Comparison of ENCODE assay signal across 18 cellular contexts in genomic region chr12:91460457-91460856, GRCh38.
"Had no signal": no experiment of that assay in that cellular context is flagged by ENCODE, and none has a peak within 500 bp of the region (broad histone marks: within the 10 kb centered on the region; RNA-seq: fewer than 3 reads in every experiment).

No MANE protein-coding gene starts in this region.

- H3K27me3 ChIP-seq: body of pancreas, dorsolateral prefrontal cortex, ovary, tibial artery had no signal

- H3K36me3 ChIP-seq: ovary, tibial artery had no signal

- H3K27ac ChIP-seq: body of pancreas, dorsolateral prefrontal cortex, ovary, psoas muscle, tibial artery had no signal

- DNase-seq: activated CD4-positive, alpha-beta T cell treated with anti-CD3 and anti-CD28 coated beads for 36 hours; activated CD4-positive, alpha-beta T cell treated with anti-CD3 and anti-CD28 coated beads, Interleukin-2, amount 50 U/mL, for 48 hours; activated gamma-delta T cell; amygdala; body of pancreas; caudate nucleus; dorsolateral prefrontal cortex; foreskin fibroblast; mesenchymal stem cell; naive thymus-derived CD4-positive, alpha-beta T cell; ovary; psoas muscle; right cardiac atrium; stimulated activated naive CD8-positive, alpha-beta T cell treated with anti-CD3 and anti-CD28 coated beads, Interleukin-15, Interleukin-2, amounts not matched to agents 100 U/mL and 50 U/mL, for 24 hours; substantia nigra; tibial artery had no signal

- ATAC-seq: activated CD4-positive, alpha-beta T cell treated with anti-CD3 and anti-CD28 coated beads for 36 hours; body of pancreas; naive thymus-derived CD4-positive, alpha-beta T cell; psoas muscle; right cardiac atrium; stimulated activated naive CD8-positive, alpha-beta T cell treated with anti-CD3 and anti-CD28 coated beads, Interleukin-15, Interleukin-2, amounts not matched to agents 100 U/mL and 50 U/mL, for 24 hours; WTC11 had no signal

- H3K4me3 ChIP-seq: body of pancreas, dorsolateral prefrontal cortex, ovary, psoas muscle, tibial artery had no signal

- H3K4me1 ChIP-seq: body of pancreas, psoas muscle, tibial artery had no signal

- H3K9me3 ChIP-seq: body of pancreas, ovary, psoas muscle, tibial artery had no signal

- FAIRE-seq: urothelium cell line had no signal
